ENCODE assay signal across 31 cellular contexts in the genomic region with DNA sequence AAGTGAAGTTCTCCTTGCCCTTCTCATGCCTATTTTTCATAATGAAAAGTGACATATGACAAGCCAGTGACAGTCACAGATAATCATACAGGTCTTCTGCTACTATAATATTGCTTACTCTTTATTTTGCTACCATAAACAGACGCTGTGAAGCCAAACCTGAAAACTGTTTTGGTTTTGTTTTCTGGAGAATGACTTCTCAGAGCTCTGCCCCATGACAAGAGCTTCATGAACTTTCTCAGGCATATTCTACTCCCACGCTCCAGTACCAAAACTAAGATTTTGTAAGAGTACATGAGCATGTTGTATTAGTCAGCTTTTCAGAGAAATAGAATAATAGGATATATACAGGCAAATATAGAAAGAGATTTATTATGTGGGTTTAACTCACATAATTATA.
DNase-seq lines count a peak whose midpoint lies in the region; ATAC-seq and TF ChIP-seq lines count a peak whose summit lies in the region.
"Had no signal": no experiment of that assay in that cellular context is flagged by ENCODE, and none has a peak within 500 bp of the region (broad histone marks: within the 10 kb centered on the region; RNA-seq: fewer than 3 reads in every experiment).

No MANE protein-coding gene starts in this region.

- H3K4me3 Mint-ChIP-seq in mesothelial cell of epicardium, result no peak overlapping the region
- H3K4me3 Mint-ChIP-seq in natural killer cell treated with Interleukin-12 subunit alpha and Interleukin-12 subunit beta and Interleukin-15 and Interleukin-18, amount 100 ng/mL, for 72 hours, result no peak overlapping the region
- H3K4me3 Mint-ChIP-seq: activated CD4-positive, alpha-beta memory T cell treated with anti-CD3 and anti-CD28 coated beads for 36 hours; activated naive CD8-positive, alpha-beta T cell; CD4-positive, alpha-beta memory T cell; dendritic cell treated with granulocyte-macrophage colony-stimulating factor and Interleukin-4, amounts not matched to agents 40 ng/mL and 50 ng/mL, for 4 days; naive thymus-derived CD8-positive, alpha-beta T cell; stimulated activated naive CD8-positive, alpha-beta T cell treated with anti-CD3 and anti-CD28 coated beads, Interleukin-15, amount 100 ng/mL, for 72 hours; WTC11 had no signal

- peak overlapping the region; percentile 63 for H3K27ac Mint-ChIP-seq in mesothelial cell of epicardium
- H3K27ac Mint-ChIP-seq in natural killer cell treated with Interleukin-12 subunit alpha and Interleukin-12 subunit beta and Interleukin-15 and Interleukin-18, amount 100 ng/mL, for 72 hours, result no peak overlapping the region
- H3K27ac Mint-ChIP-seq: activated CD4-positive, alpha-beta memory T cell treated with anti-CD3 and anti-CD28 coated beads for 36 hours; activated naive CD8-positive, alpha-beta T cell; CD4-positive, alpha-beta memory T cell; dendritic cell treated with granulocyte-macrophage colony-stimulating factor and Interleukin-4, amounts not matched to agents 40 ng/mL and 50 ng/mL, for 4 days; naive thymus-derived CD8-positive, alpha-beta T cell; stimulated activated naive CD8-positive, alpha-beta T cell treated with anti-CD3 and anti-CD28 coated beads, Interleukin-15, amount 100 ng/mL, for 72 hours; WTC11 had no signal

- H3K4me3 ChIP-seq in cardiac fibroblast (replicated peaks in 1 of 2; ENCODE audit: low read depth in 2 of 2, low read length in 2 of 2), result no peak overlapping the region
- H3K4me3 ChIP-seq: A549, esophagus muscularis mucosa, skin epidermis, thyroid gland had no signal

- peak; percentile 47 for ATAC-seq in HG02623 (IDR thresholded peaks at IDR 0.05; ENCODE audit: unreplicated experiment)
- no peak for ATAC-seq in natural killer cell treated with Interleukin-12 subunit alpha and Interleukin-12 subunit beta and Interleukin-15 and Interleukin-18, amount 100 ng/mL, for 72 hours
- ATAC-seq in GM21825 (IDR thresholded peaks at IDR 0.05; ENCODE audit: unreplicated experiment), result no peak
- ATAC-seq: A549; HCT116; HepG2; left ventricle myocardium superior; naive thymus-derived CD8-positive, alpha-beta T cell; stimulated activated naive CD8-positive, alpha-beta T cell treated with anti-CD3 and anti-CD28 coated beads, Interleukin-15, amount 100 ng/mL, for 72 hours; WTC11 had no signal

- peaks cover 38% of the 10 kb centered on the region for H3K4me1 Mint-ChIP-seq in mesothelial cell of epicardium
- no peaks in the 10 kb centered on the region for H3K4me1 Mint-ChIP-seq in natural killer cell treated with Interleukin-12 subunit alpha and Interleukin-12 subunit beta and Interleukin-15 and Interleukin-18, amount 100 ng/mL, for 72 hours (ENCODE audit: low read depth in 2 of 2)
- H3K4me1 Mint-ChIP-seq: CD4-positive, alpha-beta memory T cell; naive thymus-derived CD8-positive, alpha-beta T cell; stimulated activated naive CD8-positive, alpha-beta T cell treated with anti-CD3 and anti-CD28 coated beads, Interleukin-15, amount 100 ng/mL, for 72 hours had no signal

- TF ChIP-seq CTCF in cardiac fibroblast (IDR thresholded peaks at IDR 0.05; ENCODE audit: low read depth, low read length), result no peak
- TF ChIP-seq CTCF in mesothelial cell of epicardium (IDR thresholded peaks at IDR 0.05; ENCODE audit: unreplicated experiment), result no peak

- H3K27me3 Mint-ChIP-seq in mesothelial cell of epicardium (ENCODE audit: low read depth), result no peaks in the 10 kb centered on the region
- H3K27me3 Mint-ChIP-seq in natural killer cell treated with Interleukin-12 subunit alpha and Interleukin-12 subunit beta and Interleukin-15 and Interleukin-18, amount 100 ng/mL, for 72 hours, result peaks cover 4 to 17% of the 10 kb centered on the region in 2 donors
- H3K27me3 Mint-ChIP-seq: activated CD4-positive, alpha-beta memory T cell treated with anti-CD3 and anti-CD28 coated beads for 36 hours; dendritic cell treated with granulocyte-macrophage colony-stimulating factor and Interleukin-4, amounts not matched to agents 40 ng/mL and 50 ng/mL, for 4 days; stimulated activated naive CD8-positive, alpha-beta T cell treated with anti-CD3 and anti-CD28 coated beads, Interleukin-15, amount 100 ng/mL, for 72 hours had no signal

- DNase-seq in GM03348 (ENCODE audit: low spot score) (peak; percentile 18), cardiac fibroblast (ENCODE audit: low read depth in 2 of 2) (peak; percentile 12 to 17), mesothelial cell of epicardium (ENCODE audit: low spot score in 2 of 2, unreplicated experiment in 2 of 2) (no peak), NCI-H2081 (lab: John Stamatoyannopoulos, UW) (no peak), germinal center (ENCODE audit: low spot score) (no peak)
- DNase-seq in natural killer cell treated with Interleukin-12 subunit alpha and Interleukin-12 subunit beta and Interleukin-15 and Interleukin-18, amount 100 ng/mL, for 72 hours (ENCODE audit: low spot score), result no peak
- DNase-seq: activated CD4-positive, alpha-beta memory T cell treated with anti-CD3 and anti-CD28 coated beads for 36 hours; activated CD8-positive, alpha-beta memory T cell treated with anti-CD3 and anti-CD28 coated beads, Interleukin-2, amount 50 U/mL, for 48 hours; CD4-positive, alpha-beta memory T cell; central memory CD4-positive, alpha-beta T cell; islet precursor cell; left ventricle myocardium superior; midbrain; naive thymus-derived CD8-positive, alpha-beta T cell; NCI-H524 treated with DMSO at 0.1 percent for 48 hours; occipital lobe; retina; stimulated activated naive CD8-positive, alpha-beta T cell treated with anti-CD3 and anti-CD28 coated beads, Interleukin-15, amount 100 ng/mL, for 72 hours; SW 1271; T-helper 9 cell had no signal

- peaks cover 16% of the 10 kb centered on the region for H3K9me3 Mint-ChIP-seq in mesothelial cell of epicardium
- H3K9me3 Mint-ChIP-seq in natural killer cell treated with Interleukin-12 subunit alpha and Interleukin-12 subunit beta and Interleukin-15 and Interleukin-18, amount 100 ng/mL, for 72 hours, result no peaks in the 10 kb centered on the region
- H3K9me3 Mint-ChIP-seq: dendritic cell treated with granulocyte-macrophage colony-stimulating factor and Interleukin-4, amounts not matched to agents 40 ng/mL and 50 ng/mL, for 4 days had no signal

- peaks cover 9% of the 10 kb centered on the region for H3K36me3 Mint-ChIP-seq in mesothelial cell of epicardium
- H3K36me3 Mint-ChIP-seq in natural killer cell treated with Interleukin-12 subunit alpha and Interleukin-12 subunit beta and Interleukin-15 and Interleukin-18, amount 100 ng/mL, for 72 hours, result no peaks in the 10 kb centered on the region
- H3K36me3 Mint-ChIP-seq: activated CD4-positive, alpha-beta memory T cell treated with anti-CD3 and anti-CD28 coated beads for 36 hours; CD4-positive, alpha-beta memory T cell had no signal

Comparison
In these comparisons a context has a peak if more than half of its experiments do, and no peak if none do; other contexts are left out.
1. DNase-seq: peak in GM03348 (single experiment) and cardiac fibroblast (2 of 2); none in mesothelial cell of epicardium (0 of 2), NCI-H2081 (0 of 2), germinal center (single experiment) and natural killer cell treated with Interleukin-12 subunit alpha and Interleukin-12 subunit beta and Interleukin-15 and Interleukin-18, amount 100 ng/mL, for 72 hours (single experiment).